Comparison of ENCODE assay signal across 7 cellular contexts in the genomic region with DNA sequence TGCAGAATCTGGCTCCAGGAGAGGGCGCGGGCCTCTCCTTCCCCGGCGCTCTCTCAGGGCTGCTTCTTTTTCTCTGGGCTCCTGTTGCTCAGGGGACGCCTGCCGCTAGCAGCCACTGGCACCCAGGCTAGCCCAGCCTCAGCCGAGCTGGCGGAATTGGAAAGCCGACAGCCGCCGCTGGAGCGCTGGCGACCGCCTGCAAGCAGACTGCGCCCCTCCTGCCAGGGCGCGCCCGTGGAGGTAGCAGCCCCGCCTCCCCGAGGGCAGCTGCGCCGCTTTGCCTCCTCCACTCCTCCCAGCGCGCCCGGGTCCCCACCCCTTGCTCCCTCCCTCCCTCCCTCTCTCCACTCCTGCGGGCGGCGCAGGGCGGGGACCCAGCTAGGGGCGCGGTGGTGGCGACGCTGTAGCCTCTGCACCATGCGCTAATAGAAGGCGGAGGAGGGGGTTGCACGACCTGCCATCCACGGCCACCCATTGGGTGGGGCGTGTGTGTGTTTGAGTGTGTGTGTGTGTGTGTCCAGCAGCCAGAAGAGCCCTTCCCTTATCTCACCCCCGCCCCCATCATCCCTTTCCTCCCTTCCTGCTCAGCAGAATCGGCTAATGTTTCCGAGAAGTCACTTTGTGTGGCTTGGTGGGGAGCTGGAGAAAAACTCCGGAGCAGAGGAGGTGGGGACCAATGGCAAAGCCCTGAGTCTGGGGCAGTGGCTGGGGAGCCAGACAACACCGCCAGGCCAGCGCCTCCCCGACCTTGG. TPM values are rescaled to one million over a fixed set of nuclear protein-coding genes. Genes with fewer than 3 reads are reported as not detected.
DNase-seq lines count a peak whose midpoint lies in the region; ATAC-seq and TF ChIP-seq lines count a peak whose summit lies in the region.

Gene SCN9A (minus strand): TSS at position 209 of the 752 bp plus-strand sequence. CDS start 64,188 bp downstream, outside the sequence.

- H3K36me3 ChIP-seq in WERI-Rb-1, result no peaks in the 10 kb centered on the region
- H3K36me3 ChIP-seq in mucosa of descending colon (ENCODE audit: low read depth), result no peaks in the 10 kb centered on the region
- no peaks in the 10 kb centered on the region for H3K36me3 ChIP-seq in thoracic aorta

- DNase-seq in NCI-H2081 (lab: John Stamatoyannopoulos, UW), result peak; percentile 92 to 94
- DNase-seq in WERI-Rb-1, result peak; percentile 91
- DNase-seq in fibroblast of gingiva (ENCODE audit: low read depth), result peak; percentile 77
- peak; percentile 89 to 91 (median 90) for DNase-seq in mucosa of descending colon
- DNase-seq in thoracic aorta (ENCODE audit: low spot score), result peak; percentile 2

- peak within 1 kb of the TSS; percentile 19; the same call in 1 of the 2 replicates for H3K27ac ChIP-seq in WERI-Rb-1
- peak within 1 kb of the TSS; percentile 38 to 39 for H3K27ac ChIP-seq in thoracic aorta

- H3K4me3 ChIP-seq in GM08714 (ENCODE audit: low read length) (peak within 1 kb of the TSS; percentile 6), WERI-Rb-1 (ENCODE audit: low read depth, low read length) (peak within 1 kb of the TSS; percentile 85), mucosa of descending colon (peak within 1 kb of the TSS; percentile 28), thoracic aorta (peak within 1 kb of the TSS; percentile 83)

- ATAC-seq in HG02588 (IDR thresholded peaks at IDR 0.05; ENCODE audit: unreplicated experiment) (peak; percentile 48), mucosa of descending colon (peak; percentile 98), thoracic aorta (ENCODE audit: insufficient number of reproducible peaks, low FRiP score, low read depth) (no peak)

- H3K9me3 ChIP-seq in WERI-Rb-1 (ENCODE audit: severe bottlenecking) (no peaks in the 10 kb centered on the region), mucosa of descending colon (no peaks in the 10 kb centered on the region), thoracic aorta (no peaks in the 10 kb centered on the region)

- TF ChIP-seq CTCF in WERI-Rb-1 (IDR thresholded peaks at IDR 0.05; ENCODE audit: low read depth, low read length) (0 out of 2 replicates have a peak, but pooled peaks have one; percentile 12), mucosa of descending colon (IDR thresholded peaks at IDR 0.05) (no peak), thoracic aorta (IDR thresholded peaks at IDR 0.05) (no peak)

- H3K4me1 ChIP-seq in mucosa of descending colon (ENCODE audit: low read depth) (peaks cover 5% of the 10 kb centered on the region), thoracic aorta (ENCODE audit: control insufficient read depth in 1 of 2, low read depth in 2 of 2) (peaks cover 10 to 13% of the 10 kb centered on the region in 2 donors)

- intact Hi-C loops in mucosa of descending colon (cut with DNase I, micrococcal nuclease), result no loop called here

- H3K27me3 ChIP-seq in WERI-Rb-1 (ENCODE audit: insufficient read depth, low read depth, severe bottlenecking) (no peaks in the 10 kb centered on the region), thoracic aorta (replicated peaks; ENCODE audit: insufficient read depth) (no peaks in the 10 kb centered on the region)

RNA-seq across cellular contexts. Expression of gene SCN9A, which starts in this region (rescaled TPM):
- total RNA-seq in mucosa of descending colon, result 10 to 100 TPM in 2 of 3 donors, 1 to 10 TPM in 1; 9.0 to 24.3 (median 23.3) TPM
- 1 to 10 TPM; 3.8 to 4.5 TPM for total RNA-seq in thoracic aorta

Comparison
In these comparisons a context has a peak if more than half of its experiments do, and no peak if none do; other contexts are left out.
1. H3K4me3 ChIP-seq: peak in every context shown above with its lines; median percentile 85 in WERI-Rb-1; 83 in thoracic aorta; 28 in mucosa of descending colon; 6 in GM08714.
2. DNase-seq: peak in every context shown above with its lines; median percentile 93 in NCI-H2081; 91 in WERI-Rb-1; 90 in mucosa of descending colon; 77 in fibroblast of gingiva; 2 in thoracic aorta.